ENCODE assay signal across 8 cellular contexts in the genomic region with DNA sequence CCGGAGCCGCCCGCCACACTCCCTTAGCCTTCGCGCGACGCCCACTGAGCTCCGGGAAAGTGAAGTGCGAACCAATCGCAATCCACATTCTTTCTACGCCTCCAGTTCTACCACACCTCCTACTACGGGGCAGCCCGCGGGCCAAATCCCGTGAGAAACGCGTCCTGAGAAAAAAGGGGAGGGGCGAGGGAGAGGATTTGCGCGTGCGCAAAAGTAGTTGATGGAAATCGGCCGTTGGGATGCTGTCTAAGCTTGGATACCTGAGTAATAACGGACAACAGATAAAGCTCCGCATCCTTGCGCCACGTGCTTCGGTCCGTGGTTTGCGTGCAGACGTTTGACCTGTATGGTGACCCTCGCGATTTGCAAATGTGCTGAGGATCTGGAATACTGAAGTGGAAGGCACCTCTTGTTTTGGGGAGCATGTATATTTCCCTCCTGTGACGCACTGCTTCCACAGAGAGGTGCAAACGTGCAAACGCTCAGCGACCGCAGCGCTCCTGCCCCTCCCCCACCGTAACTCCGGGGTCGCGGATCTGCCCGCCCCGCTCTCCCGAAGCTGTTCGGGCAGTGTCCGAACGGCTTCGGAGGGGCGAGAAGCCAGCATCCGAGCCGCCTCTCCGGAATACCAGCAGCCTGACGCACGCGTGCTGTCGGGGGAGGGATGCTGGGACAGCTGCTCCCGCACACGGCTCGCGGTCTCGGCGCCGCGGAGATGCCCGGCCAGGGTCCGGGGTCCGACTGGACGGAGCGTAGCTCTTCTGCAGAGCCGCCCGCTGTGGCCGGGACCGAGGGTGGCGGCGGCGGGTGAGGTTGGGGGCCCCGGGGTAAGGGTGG. TPM values are rescaled to one million over a fixed set of nuclear protein-coding genes. Genes with fewer than 3 reads are reported as not detected.
DNase-seq lines count a peak whose midpoint lies in the region; ATAC-seq lines count a peak whose summit lies in the region.

A gene with protein sequence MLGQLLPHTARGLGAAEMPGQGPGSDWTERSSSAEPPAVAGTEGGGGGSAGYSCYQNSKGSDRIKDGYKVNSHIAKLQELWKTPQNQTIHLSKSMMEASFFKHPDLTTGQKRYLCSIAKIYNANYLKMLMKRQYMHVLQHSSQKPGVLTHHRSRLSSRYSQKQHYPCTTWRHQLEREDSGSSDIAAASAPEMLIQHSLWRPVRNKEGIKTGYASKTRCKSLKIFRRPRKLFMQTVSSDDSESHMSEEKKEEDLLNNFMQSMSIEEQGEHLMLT (plus strand): TSS at position 634 of the 837 bp plus-strand sequence. CDS start 31 bp downstream, at position 665.
A gene (minus strand): TSS at position 46 of the 837 bp plus-strand sequence. CDS start 54 bp downstream, outside the sequence.

- H3K36me3 Mint-ChIP-seq in effector memory CD8-positive, alpha-beta T cell (ENCODE audit: insufficient read depth), result peaks cover 27% of the 10 kb centered on the region

- DNase-seq in COLO668 (lab: John Stamatoyannopoulos, UW; ENCODE audit: unreplicated experiment) (peak; percentile 98), HT1080 (ENCODE audit: low read depth) (peak; percentile 98), NOMO-1 treated with DMSO at 0.1 percent for 48 hours (lab: John Stamatoyannopoulos, UW; ENCODE audit: unreplicated experiment) (peak; percentile 99), medulla oblongata (ENCODE audit: extremely low spot score) (peak; percentile 99)
- peak; percentile 92 to 93 for DNase-seq in activated CD8-positive, alpha-beta memory T cell treated with anti-CD3 and anti-CD28 coated beads for 4 hours (ENCODE audit: low read depth in 2 of 2)
- peak; percentile 92 to 94 (median 94) for DNase-seq in effector memory CD8-positive, alpha-beta T cell
- peak; percentile 91 for DNase-seq in stimulated activated CD8-positive, alpha-beta memory T cell treated with anti-CD3 and anti-CD28 coated beads, Interleukin-12 subunit alpha, Interleukin-12 subunit beta, amount 100 ng/mL, for 1 hour (ENCODE audit: low read depth)

- peak within 1 kb of the TSS; percentile 66 to 88 for H3K27ac Mint-ChIP-seq in effector memory CD8-positive, alpha-beta T cell

- H3K9me3 Mint-ChIP-seq in effector memory CD8-positive, alpha-beta T cell, result no peaks in the 10 kb centered on the region

- ATAC-seq in GM21360 (IDR thresholded peaks at IDR 0.05; ENCODE audit: unreplicated experiment), result peak; percentile 69
- ATAC-seq in effector memory CD8-positive, alpha-beta T cell (replicated peaks), result peak; percentile 85

- H3K27me3 Mint-ChIP-seq in effector memory CD8-positive, alpha-beta T cell, result no peaks in the 10 kb centered on the region

- H3K4me3 Mint-ChIP-seq in effector memory CD8-positive, alpha-beta T cell, result peak within 1 kb of the TSS; percentile 87 to 93

- H3K4me1 Mint-ChIP-seq in effector memory CD8-positive, alpha-beta T cell (ENCODE audit: low read depth in 2 of 2), result peaks cover 13 to 23% of the 10 kb centered on the region in 2 donors

RNA-seq across cellular contexts. Expression of the first gene that starts in this region (rescaled TPM):
- 38.0 and 46.1 TPM in 2 replicates for total RNA-seq in HT1080 (2014; rRNA removed; shearing (Covaris generic))
- 43.4 and 46.8 TPM in 2 replicates for polyA plus RNA-seq in HT1080 (2015; cell fraction: cytosol; rRNA removed)
- polyA plus RNA-seq in HT1080 (2015; cell fraction: nucleus; rRNA removed), result 43.1 and 56.2 TPM in 2 replicates

RNA-seq across cellular contexts. Expression of the second gene that starts in this region (rescaled TPM):
- 27.2 and 29.6 TPM in 2 replicates for total RNA-seq in HT1080 (2014; rRNA removed; shearing (Covaris generic))
- polyA plus RNA-seq in HT1080 (2015; cell fraction: cytosol; rRNA removed), result 35.2 and 36.1 TPM in 2 replicates
- polyA plus RNA-seq in HT1080 (2015; cell fraction: nucleus; rRNA removed), result 13.4 and 16.8 TPM in 2 replicates

Comparison
In these comparisons a context has a peak if more than half of its experiments do, and no peak if none do; other contexts are left out.
1. Peak in every context shown above with its lines: DNase-seq and ATAC-seq.